1 cellular context compared by ENCODE assay signal in genomic region chr7:152574892-152575511, GRCh38.
A peak's percentile ranks its signal among the peaks of the same experiment; 100 is the strongest.
TF ChIP-seq lines count a peak whose summit lies in the region.

No MANE protein-coding gene starts in this region.

TF ChIP-seq in GM12878, 131 proteins besides CTCF, POLR2A, EP300 and RAD21 (continued from another document and continues in another):
- no peak for TF ChIP-seq ZBTB40 (IDR thresholded peaks at IDR 0.05; ENCODE audit: borderline replicate concordance)
- no peak for TF ChIP-seq CREM (IDR thresholded peaks at IDR 0.05; ENCODE audit: low read depth)
- TF ChIP-seq NR2C2 (IDR thresholded peaks at IDR 0.05; ENCODE audit: borderline replicate concordance, control insufficient read depth, insufficient read length, low read depth) = no peak
- TF ChIP-seq CBFB (IDR thresholded peaks at IDR 0.05; ENCODE audit: low read depth) = no peak
- TF ChIP-seq NKRF (conservative IDR thresholded peaks at IDR 0.05) = no peak
- TF ChIP-seq BCL3 (IDR thresholded peaks at IDR 0.05; ENCODE audit: borderline replicate concordance, insufficient read depth, low read depth, low read length, poor library complexity, severe bottlenecking) = no peak
- TF ChIP-seq CREB1 (IDR thresholded peaks at IDR 0.05; ENCODE audit: low read depth) = no peak
- no peak for TF ChIP-seq ZNF274 (IDR thresholded peaks at IDR 0.05; ENCODE audit: insufficient read depth, insufficient read length)
- no peak for TF ChIP-seq PRDM15 (CRISPR knock-in tag; IDR thresholded peaks at IDR 0.05)
- TF ChIP-seq EZH2 (IDR thresholded peaks at IDR 0.05; ENCODE audit: borderline replicate concordance, control insufficient read depth, low read depth, low read length) = no peak
- TF ChIP-seq POLR2AphosphoS5 (IDR thresholded peaks at IDR 0.05; ENCODE audit: low read length) = peak; percentile 49; the same call in 1 of the 2 replicates
- TF ChIP-seq FOS (IDR thresholded peaks at IDR 0.05; ENCODE audit: borderline replicate concordance, extremely low read depth, insufficient read length) = no peak
- no peak for TF ChIP-seq ELK1 (IDR thresholded peaks at IDR 0.05; ENCODE audit: low read depth, low read length)
- TF ChIP-seq ESRRA (IDR thresholded peaks at IDR 0.05; ENCODE audit: low read length) = no peak
- TF ChIP-seq CEBPZ (IDR thresholded peaks at IDR 0.05; ENCODE audit: low read depth, low read length) = no peak
- TF ChIP-seq MAX (IDR thresholded peaks at IDR 0.05; ENCODE audit: low read depth, low read length) = no peak
- TF ChIP-seq ZBED1 (IDR thresholded peaks at IDR 0.05; ENCODE audit: borderline replicate concordance) = no peak
- peak; percentile 69; the same call in 1 of the 2 replicates for TF ChIP-seq GATAD2B (conservative IDR thresholded peaks at IDR 0.05; ENCODE audit: low read depth)
- TF ChIP-seq CHD1 (IDR thresholded peaks at IDR 0.05; ENCODE audit: low read depth, low read length) = no peak
- peak; percentile 51; the same call in 1 of the 2 replicates for TF ChIP-seq RUNX3 (IDR thresholded peaks at IDR 0.05; ENCODE audit: low read length)
- peak; percentile 94 for TF ChIP-seq NR2F1 (conservative IDR thresholded peaks at IDR 0.05)
- no peak for TF ChIP-seq MEF2A (IDR thresholded peaks at IDR 0.05; ENCODE audit: insufficient read depth, low read depth, low read length)
- no peak for TF ChIP-seq ASH2L (IDR thresholded peaks at IDR 0.05; ENCODE audit: borderline replicate concordance, low read depth)
- TF ChIP-seq IRF3 (IDR thresholded peaks at IDR 0.05) = no peak
- TF ChIP-seq RELB (IDR thresholded peaks at IDR 0.05; ENCODE audit: low read depth) = peak; percentile 92
- no peak for TF ChIP-seq CBX5 (IDR thresholded peaks at IDR 0.05; ENCODE audit: low read depth)
- peak; percentile 79 for TF ChIP-seq NBN (IDR thresholded peaks at IDR 0.05)
- no peak for TF ChIP-seq NFYA (IDR thresholded peaks at IDR 0.05; ENCODE audit: borderline replicate concordance, low read depth, low read length)
- no peak for TF ChIP-seq CHD2 (IDR thresholded peaks at IDR 0.05; ENCODE audit: borderline replicate concordance, low read depth, low read length)
- peak; percentile 59 for TF ChIP-seq ATF7 (IDR thresholded peaks at IDR 0.05; ENCODE audit: low read depth)
- no peak for TF ChIP-seq HCFC1 (IDR thresholded peaks at IDR 0.05; ENCODE audit: low read length)
- TF ChIP-seq E2F4 (IDR thresholded peaks at IDR 0.05; ENCODE audit: low read depth, low read length) = no peak
- TF ChIP-seq MLLT1 (IDR thresholded peaks at IDR 0.05) = 0 out of 2 replicates have a peak, but pooled peaks have one; percentile 11
- TF ChIP-seq IKZF2 (IDR thresholded peaks at IDR 0.05) = peak; percentile 75 to 79; a peak in 3 of 4 replicates
- no peak for TF ChIP-seq EGR1 (IDR thresholded peaks at IDR 0.05; ENCODE audit: borderline replicate concordance in 1 of 2, low read depth in 2 of 2, low read length in 2 of 2)
